In the genomic region with DNA sequence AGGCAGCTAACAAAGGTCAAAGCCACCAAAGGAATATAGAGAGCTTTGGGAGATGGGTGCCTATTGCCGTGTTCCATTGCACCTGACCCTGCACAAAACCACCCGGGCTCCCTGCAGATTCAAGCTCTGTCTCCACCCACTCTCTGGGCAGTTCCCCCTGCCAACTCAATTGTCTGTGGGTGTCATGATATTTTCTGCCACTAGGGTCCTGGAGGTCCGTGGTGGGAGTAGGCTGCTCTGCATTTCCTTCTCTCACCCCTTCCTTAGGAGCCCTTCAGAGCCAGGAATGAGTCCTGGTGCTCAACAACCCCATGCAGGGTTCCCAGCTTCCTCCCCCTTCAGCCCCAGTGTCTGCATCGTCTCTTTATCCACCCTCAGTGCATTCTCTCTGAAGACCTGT, we compare ENCODE assay signal across 11 cellular contexts. TPM values are rescaled to one million over a fixed set of nuclear protein-coding genes. Genes with fewer than 3 reads are reported as not detected.
DNase-seq lines count a peak whose midpoint lies in the region; ATAC-seq, FAIRE-seq and TF ChIP-seq lines count a peak whose summit lies in the region.
"Had no signal": no experiment of that assay in that cellular context is flagged by ENCODE, and none has a peak within 500 bp of the region (broad histone marks: within the 10 kb centered on the region; RNA-seq: fewer than 3 reads in every experiment).

No MANE protein-coding gene starts in this region.

- H3K27me3 Mint-ChIP-seq in nephron progenitor cell (ENCODE audit: low read depth, poor library complexity), result peaks cover 13% of the 10 kb centered on the region
- H3K27me3 Mint-ChIP-seq in activated T-cell treated with anti-CD3 and anti-CD28 coated beads, Interleukin-2, amount 50 U/mL, for 4 hours (ENCODE audit: low read depth), result peaks cover 15% of the 10 kb centered on the region

- TF ChIP-seq EP300 in GM12878 (IDR thresholded peaks at IDR 0.05; ENCODE audit: borderline replicate concordance in 1 of 2, control insufficient read depth in 1 of 2, low read depth in 2 of 2, low read length in 2 of 2), result no peak

- no peaks in the 10 kb centered on the region for H3K4me1 ChIP-seq in GM12878 (ENCODE audit: control insufficient read depth, insufficient read depth, low read length)

- no peak overlapping the region for H3K4me3 Mint-ChIP-seq in nephron progenitor cell
- no peak overlapping the region for H3K4me3 Mint-ChIP-seq in activated T-cell treated with anti-CD3 and anti-CD28 coated beads, Interleukin-2, amount 50 U/mL, for 4 hours
- H3K4me3 Mint-ChIP-seq: activated naive CD8-positive, alpha-beta T cell treated with anti-CD3 and anti-CD28 coated beads for 36 hours had no signal

- intact Hi-C loops in GM12878 (cut with micrococcal nuclease; ENCODE audit: unreplicated experiment), result no loop called here

- no peak overlapping the region for H3K9ac ChIP-seq in GM12878 (ENCODE audit: control insufficient read depth, insufficient read depth, low read length)

- no peaks in the 10 kb centered on the region for H3K27me3 ChIP-seq in GM12878 (replicated peaks in 1 of 2; ENCODE audit: control insufficient read depth in 2 of 2, insufficient read depth in 2 of 2, low read length in 1 of 2)

- no peak overlapping the region for H3K27ac Mint-ChIP-seq in nephron progenitor cell
- H3K27ac Mint-ChIP-seq: activated naive CD8-positive, alpha-beta T cell treated with anti-CD3 and anti-CD28 coated beads for 36 hours had no signal

- H3K79me2 ChIP-seq in GM12878 (ENCODE audit: control insufficient read depth, insufficient read depth, low read length), result no peaks in the 10 kb centered on the region

- no peak overlapping the region for H3K4me2 ChIP-seq in GM12878 (ENCODE audit: control insufficient read depth, insufficient read depth)

- no peak overlapping the region for H2AFZ ChIP-seq in GM12878 (ENCODE audit: control insufficient read depth, low read depth, low read length)

- ATAC-seq in HG03159 (IDR thresholded peaks at IDR 0.05; ENCODE audit: unreplicated experiment) (peak; percentile 81), GM12878 (peak; percentile 59), GM18873 (IDR thresholded peaks at IDR 0.05; ENCODE audit: low FRiP score, unreplicated experiment) (no peak), GM21737 (IDR thresholded peaks at IDR 0.05; ENCODE audit: unreplicated experiment) (no peak)
- no peak for ATAC-seq in activated T-cell treated with anti-CD3 and anti-CD28 coated beads, Interleukin-2, amount 50 U/mL, for 4 hours

- in situ Hi-C loops in GM12878 (cut with MboI), result no loop called here

- RAD21 ChIA-PET in GM12878 (lab: Charles Lee; ENCODE audit: unreplicated experiment), result no interaction called here

- H3K36me3 Mint-ChIP-seq in nephron progenitor cell (ENCODE audit: low read depth), result no peaks in the 10 kb centered on the region
- no peaks in the 10 kb centered on the region for H3K36me3 Mint-ChIP-seq in activated T-cell treated with anti-CD3 and anti-CD28 coated beads, Interleukin-2, amount 50 U/mL, for 4 hours (ENCODE audit: insufficient read depth)
- H3K36me3 Mint-ChIP-seq: activated naive CD8-positive, alpha-beta T cell treated with anti-CD3 and anti-CD28 coated beads for 36 hours had no signal

- no peak overlapping the region for H3K4me3 ChIP-seq in GM12878

- 12% methylated on average over 4 of the region's 4 CpGs for WGBS in GM12878 (ENCODE audit: insufficient coverage, insufficient replicate concordance, low lambda C conversion rate, missing lambda C conversion rate)

- DNase-seq in GM12878 (ENCODE audit: low read depth, low spot score) (no peak), nephron progenitor cell (no peak), frontal cortex (ENCODE audit: low spot score in 2 of 2) (no peak)
- DNase-seq in activated T-cell treated with anti-CD3 and anti-CD28 coated beads, Interleukin-2, amount 50 U/mL, for 4 hours, result no peak
- DNase-seq: activated naive CD8-positive, alpha-beta T cell treated with anti-CD3 and anti-CD28 coated beads for 36 hours; stimulated activated CD4-positive, alpha-beta T cell treated with anti-CD3 and anti-CD28 coated beads, Interleukin-15, amount 100 ng/mL, for 24 hours had no signal

- no peak for TF ChIP-seq POLR2A in GM12878 (IDR thresholded peaks at IDR 0.05; ENCODE audit: low read depth, low read length)

- no peak overlapping the region for H3K27ac ChIP-seq in GM12878 (ENCODE audit: control insufficient read depth, insufficient read depth)

- H3K9me3 ChIP-seq in GM12878 (replicated peaks; ENCODE audit: control insufficient read depth, insufficient read depth, low read length), result no peaks in the 10 kb centered on the region

- no peaks in the 10 kb centered on the region for H4K20me1 ChIP-seq in GM12878 (ENCODE audit: control insufficient read depth, insufficient read depth)

- no peaks in the 10 kb centered on the region for H3K36me3 ChIP-seq in GM12878 (ENCODE audit: control insufficient read depth in 2 of 2, insufficient read depth in 2 of 2, low read length in 1 of 2)

- FAIRE-seq in GM12878 (lab: Jason Lieb, UNC), result no peak
- FAIRE-seq in frontal cortex (lab: Jason Lieb, UNC), result no peak

- BruUV-seq in GM12878 (replicated peaks; lab: Mats Ljungman, UMichigan), result no TSS peak

- no peak for TF ChIP-seq RAD21 in GM12878 (IDR thresholded peaks at IDR 0.05; ENCODE audit: insufficient read depth, low read depth, low read length)

- peaks cover 4% of the 10 kb centered on the region for H3K4me1 Mint-ChIP-seq in nephron progenitor cell
- no peaks in the 10 kb centered on the region for H3K4me1 Mint-ChIP-seq in activated T-cell treated with anti-CD3 and anti-CD28 coated beads, Interleukin-2, amount 50 U/mL, for 4 hours (ENCODE audit: low read depth)
- H3K4me1 Mint-ChIP-seq: activated naive CD8-positive, alpha-beta T cell treated with anti-CD3 and anti-CD28 coated beads for 36 hours had no signal

- peak; percentile 51 for TF ChIP-seq CTCF in GM12873 (IDR thresholded peaks at IDR 0.05; ENCODE audit: insufficient read depth, low read depth, low read length, missing control alignments)
- peak in 2 of 3 experiments; percentile 15 to 34; a peak in 2 of 6 replicates for TF ChIP-seq CTCF in GM12878 (IDR thresholded peaks at IDR 0.05 in 2 of 3, conservative IDR thresholded peaks at IDR 0.05 in 1 of 3; ENCODE audit: control insufficient read depth in 2 of 3, extremely low read depth in 1 of 3, insufficient read depth in 1 of 3, low read depth in 3 of 3, low read length in 3 of 3)
- peak; percentile 35 for TF ChIP-seq CTCF in nephron progenitor cell (IDR thresholded peaks at IDR 0.05)

- H3K9me3 Mint-ChIP-seq in nephron progenitor cell, result peaks cover 25% of the 10 kb centered on the region
- H3K9me3 Mint-ChIP-seq in activated T-cell treated with anti-CD3 and anti-CD28 coated beads, Interleukin-2, amount 50 U/mL, for 4 hours, result peaks cover 8% of the 10 kb centered on the region

- SMC1A ChIA-PET in GM12878 (lab: Charles Lee; ENCODE audit: uncharacterized antibody, unreplicated experiment), result no interaction called here

- POLR2A ChIA-PET in GM12878 (lab: Charles Lee), result no interaction called here

- CTCF ChIA-PET in GM12878 (lab: Yijun Ruan, JAX), result no interaction called here

TF ChIP-seq in GM12878, 131 proteins besides CTCF, POLR2A, EP300 and RAD21 (continues in another document):
- no peak for TF ChIP-seq RUNX3 (IDR thresholded peaks at IDR 0.05; ENCODE audit: low read length)
- TF ChIP-seq SP1 (IDR thresholded peaks at IDR 0.05; ENCODE audit: low read depth, low read length), result no peak
- TF ChIP-seq BRCA1 (IDR thresholded peaks at IDR 0.05; ENCODE audit: low read depth, low read length), result no peak
- no peak for TF ChIP-seq TARDBP (IDR thresholded peaks at IDR 0.05; ENCODE audit: borderline replicate concordance)
- no peak for TF ChIP-seq HDAC2 (IDR thresholded peaks at IDR 0.05)
- TF ChIP-seq ESRRA (IDR thresholded peaks at IDR 0.05; ENCODE audit: low read length), result no peak
- TF ChIP-seq, protein P1, sequence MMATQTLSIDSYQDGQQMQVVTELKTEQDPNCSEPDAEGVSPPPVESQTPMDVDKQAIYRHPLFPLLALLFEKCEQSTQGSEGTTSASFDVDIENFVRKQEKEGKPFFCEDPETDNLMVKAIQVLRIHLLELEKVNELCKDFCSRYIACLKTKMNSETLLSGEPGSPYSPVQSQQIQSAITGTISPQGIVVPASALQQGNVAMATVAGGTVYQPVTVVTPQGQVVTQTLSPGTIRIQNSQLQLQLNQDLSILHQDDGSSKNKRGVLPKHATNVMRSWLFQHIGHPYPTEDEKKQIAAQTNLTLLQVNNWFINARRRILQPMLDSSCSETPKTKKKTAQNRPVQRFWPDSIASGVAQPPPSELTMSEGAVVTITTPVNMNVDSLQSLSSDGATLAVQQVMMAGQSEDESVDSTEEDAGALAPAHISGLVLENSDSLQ (IDR thresholded peaks at IDR 0.05), result no peak

RNA-seq across cellular contexts. Expression of a gene that starts 34.1 kb away (rescaled TPM):
- not detected in 2 replicates for total RNA-seq in GM12878 (2013; cell fraction: nucleolus; rRNA removed)
- total RNA-seq in GM12878 (2014; rRNA removed), result not detected in 2 replicates
- total RNA-seq in GM12878 (2014; rRNA removed; fragmentation: Illumina TruSeq; extraction: Trizol), result not detected in 2 replicates
- 0.33 and 0.53 TPM in 2 replicates for total RNA-seq in GM12878 (2021)
- polyA plus RNA-seq in GM12878 (2011; ENCODE audit: low read depth), result not detected
- not detected in 2 replicates for polyA plus RNA-seq in GM12878 (2011; rRNA removed)
- not detected in 2 replicates for polyA plus RNA-seq in GM12878 (2011; cell fraction: cytosol; rRNA removed)
- not detected in 2 replicates for polyA plus RNA-seq in GM12878 (2011; cell fraction: nucleus; rRNA removed)
- polyA plus RNA-seq in GM12878 (2012), result not detected in 2 replicates
- not detected in 2 replicates for polyA plus RNA-seq in GM12878 (2014; fragmentation: Illumina TruSeq; extraction: Trizol)
- polyA plus RNA-seq in GM12878 (2014; fragmentation: Nextera tagmentation; extraction: Ambion mirVana), result not detected
- polyA plus RNA-seq in GM12878 (2014; rRNA removed), result not detected in 2 replicates
- not detected for polyA plus RNA-seq in GM12878 (2016; fragmentation: Nextera tagmentation; extraction: Ambion mirVana)
- not detected in 2 replicates for polyA minus RNA-seq in GM12878 (2011; rRNA and poly(A)+ RNA removed)
- not detected in 2 replicates for polyA minus RNA-seq in GM12878 (2011; cell fraction: cytosol; rRNA and poly(A)+ RNA removed)
- not detected in 2 replicates for polyA minus RNA-seq in GM12878 (2011; cell fraction: nucleus; rRNA and poly(A)+ RNA removed)
- not detected for total RNA-seq in frontal cortex
- under 1 TPM in 2 of 3 donors, not detected in 1; 0.46 to 0.56 TPM for total RNA-seq in activated T-cell treated with anti-CD3 and anti-CD28 coated beads, Interleukin-2, amount 50 U/mL, for 4 hours
- total RNA-seq: activated naive CD8-positive, alpha-beta T cell treated with anti-CD3 and anti-CD28 coated beads for 36 hours; lung microvascular endothelial cell had no signal

Comparison
In these comparisons a context has a peak if more than half of its experiments do, and no peak if none do; other contexts are left out.
1. ATAC-seq: peak in HG03159 (single experiment) and GM12878 (single experiment); none in GM18873 (single experiment), GM21737 (single experiment) and activated T-cell treated with anti-CD3 and anti-CD28 coated beads, Interleukin-2, amount 50 U/mL, for 4 hours (0 of 2).
2. Peak in every context shown above with its lines, with median percentiles within 50 percentile points of each other: CTCF ChIP-seq.